18 cellular contexts compared by ENCODE assay signal in the genomic region with DNA sequence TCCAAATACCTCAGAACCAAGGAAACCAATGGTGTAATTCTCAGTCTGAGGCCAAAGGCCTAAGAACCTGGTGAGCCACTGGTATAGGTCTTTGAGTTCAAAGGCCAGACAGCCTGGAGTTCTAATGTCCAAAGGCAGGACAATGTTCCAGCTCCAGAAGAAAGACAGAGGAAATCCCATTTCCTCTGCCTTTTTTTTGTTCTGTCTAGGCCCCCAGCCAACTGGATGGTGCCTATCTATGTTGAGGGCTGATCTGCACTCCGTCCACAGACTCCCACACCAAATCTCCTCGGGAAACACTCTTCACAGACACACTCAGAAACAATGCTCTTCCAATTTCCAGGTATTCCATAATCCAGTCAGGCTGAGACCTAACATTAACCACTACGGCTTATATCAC.
"Had no signal": no experiment of that assay in that cellular context is flagged by ENCODE, and none has a peak within 500 bp of the region (broad histone marks: within the 10 kb centered on the region; RNA-seq: fewer than 3 reads in every experiment).

No MANE protein-coding gene starts in this region.

- H3K27me3 ChIP-seq: cardiac muscle cell, tibial artery had no signal

- H3K27ac ChIP-seq: cardiac muscle cell, lower lobe of right lung, tibial artery had no signal

- H3K9me3 ChIP-seq: lower lobe of right lung, tibial artery had no signal

- H3K36me3 ChIP-seq: cardiac muscle cell had no signal

- ATAC-seq: lower lobe of right lung; naive thymus-derived CD4-positive, alpha-beta T cell; stimulated activated naive CD8-positive, alpha-beta T cell treated with anti-CD3 and anti-CD28 coated beads, Interleukin-15, Interleukin-2, amounts not matched to agents 100 U/mL and 50 U/mL, for 24 hours had no signal

- H3K4me3 ChIP-seq: cardiac muscle cell, lower lobe of right lung, tibial artery had no signal

- DNase-seq: activated CD4-positive, alpha-beta memory T cell treated with anti-CD3 and anti-CD28 coated beads for 36 hours; activated CD4-positive, alpha-beta T cell treated with anti-CD3 and anti-CD28 coated beads for 48 hours; activated effector memory CD4-positive, alpha-beta T cell treated with anti-CD3 and anti-CD28 coated beads, Interleukin-2, amount 50 U/mL, for 16 hours; activated naive CD4-positive, alpha-beta T cell treated with anti-CD3 and anti-CD28 coated beads, Interleukin-2, amount 10 ng/mL, durations not matched to agents 7 days and 5 days; effector CD4-positive, alpha-beta T cell; foreskin melanocyte; glutamatergic neuron; hypothalamus; lower lobe of right lung; naive thymus-derived CD4-positive, alpha-beta T cell; occipital lobe; stimulated activated CD4-positive, alpha-beta T cell treated with anti-CD3 and anti-CD28 coated beads, Interleukin-4, amount 100 ng/mL, for 24 hours; stimulated activated naive CD8-positive, alpha-beta T cell treated with anti-CD3 and anti-CD28 coated beads, Interleukin-15, Interleukin-2, amounts not matched to agents 100 U/mL and 50 U/mL, for 24 hours; substantia nigra; SW 1271; T-helper 2 cell; tibial artery had no signal
